ENCODE assay signal across 29 cellular contexts in the genomic region with DNA sequence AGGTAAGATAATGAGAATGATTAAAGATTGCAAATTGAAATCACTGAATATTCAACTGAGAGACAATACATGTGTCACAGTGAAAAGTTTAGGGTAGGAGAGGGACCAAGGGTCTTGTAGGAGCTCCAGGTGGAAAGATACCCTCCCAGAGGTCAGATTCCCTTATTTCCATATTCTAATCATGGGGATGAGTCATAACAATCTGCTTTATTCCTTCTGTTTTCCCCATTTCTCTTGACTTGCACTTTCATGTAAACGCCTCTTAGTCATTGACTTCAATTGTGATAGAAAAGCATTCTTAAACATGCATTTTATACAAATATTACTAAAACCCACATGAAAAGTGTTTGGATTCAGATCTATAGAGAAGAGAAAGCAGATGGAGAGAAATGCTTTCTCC.
DNase-seq lines count a peak whose midpoint lies in the region; ATAC-seq, FAIRE-seq and TF ChIP-seq lines count a peak whose summit lies in the region.
"Had no signal": no experiment of that assay in that cellular context is flagged by ENCODE, and none has a peak within 500 bp of the region (broad histone marks: within the 10 kb centered on the region; RNA-seq: fewer than 3 reads in every experiment).

No MANE protein-coding gene starts in this region.

- H3K4me1 ChIP-seq in H1 (replicated peaks in 1 of 4; ENCODE audit: control insufficient read depth in 3 of 4, insufficient read depth in 4 of 4, low read length in 3 of 4) (peaks cover 0 to 9% (median 3%) of the 10 kb centered on the region in 4 experiments; a peak in 3 of 7 replicates), small intestine (ENCODE audit: control insufficient read depth in 2 of 2, insufficient read depth in 1 of 2, low read depth in 1 of 2, low read length in 1 of 2) (no peaks in the 10 kb centered on the region), PC-3 (ENCODE audit: insufficient read depth, low read length) (no peaks in the 10 kb centered on the region)

- H3K4me3 Mint-ChIP-seq in nephron, result no peak overlapping the region
- H3K4me3 Mint-ChIP-seq: activated CD8-positive, alpha-beta memory T cell treated with anti-CD3 and anti-CD28 coated beads, Interleukin-2, amount 10 ng/mL, durations not matched to agents 7 days and 5 days; activated naive CD8-positive, alpha-beta T cell treated with anti-CD3 and anti-CD28 coated beads, Interleukin-2, amount 50 U/mL, for 24 hours; CD14-positive monocyte; central memory CD8-positive, alpha-beta T cell; naive B cell; stimulated activated naive B cell treated with anti-CD40 and anti-IgM and Interleukin-4, amounts not matched to agents 10 μg/mL and 1 μg/mL and 100 μg/mL, for 72 hours; T-helper 1 cell treated with Interleukin-12 subunit alpha and Interleukin-12 subunit beta and Interleukin-4 antibody, amounts not matched to agents 30 μg/mL and 1 μg/mL, for 36 hours had no signal

- no peak overlapping the region for H4K8ac ChIP-seq in H1 (ENCODE audit: extremely low read depth, insufficient read depth, low read length)

- H4K5ac ChIP-seq in H1 (ENCODE audit: insufficient read length, low read depth, low read length), result no peak overlapping the region

- no peak overlapping the region for H3K9ac ChIP-seq in H1 (replicated peaks in 1 of 4; ENCODE audit: extremely low read depth in 1 of 4, low read depth in 3 of 4, low read length in 3 of 4)
- H3K9ac ChIP-seq in PC-3 (ENCODE audit: low read length), result no peak overlapping the region

- no peak for FAIRE-seq in H1 (lab: Jason Lieb, UNC)
- no peak for FAIRE-seq in small intestine (lab: Jason Lieb, UNC)
- FAIRE-seq: kidney had no signal

- H3K14ac ChIP-seq in H1 (ENCODE audit: insufficient read length), result no peak overlapping the region

- H3K9me3 Mint-ChIP-seq in nephron, result no peaks in the 10 kb centered on the region
- H3K9me3 Mint-ChIP-seq: activated naive CD8-positive, alpha-beta T cell treated with anti-CD3 and anti-CD28 coated beads, Interleukin-2, amount 50 U/mL, for 24 hours; central memory CD8-positive, alpha-beta T cell; naive B cell; stimulated activated naive B cell treated with anti-CD40 and anti-IgM and Interleukin-4, amounts not matched to agents 10 μg/mL and 1 μg/mL and 100 μg/mL, for 72 hours; T-helper 1 cell treated with Interleukin-12 subunit alpha and Interleukin-12 subunit beta and Interleukin-4 antibody, amounts not matched to agents 30 μg/mL and 1 μg/mL, for 36 hours had no signal

- H3K27me3 ChIP-seq in H1 (replicated peaks in 1 of 4; ENCODE audit: control insufficient read depth in 3 of 4, extremely low read depth in 1 of 4, insufficient read depth in 3 of 4, low read length in 3 of 4), result no peaks in the 10 kb centered on the region
- no peaks in the 10 kb centered on the region for H3K27me3 ChIP-seq in small intestine (ENCODE audit: control insufficient read depth in 2 of 2, insufficient read depth in 2 of 2, low read length in 2 of 2)
- H3K27me3 ChIP-seq in PC-3 (ENCODE audit: low read length), result peaks cover 72% of the 10 kb centered on the region
- H3K27me3 ChIP-seq: body of pancreas, upper lobe of left lung had no signal

- no peak overlapping the region for H2BK5ac ChIP-seq in H1 (ENCODE audit: low read depth, low read length)

- no TSS peak for BruUV-seq in PC-3 (replicated peaks; lab: Mats Ljungman, UMichigan)

- no peak overlapping the region for H2BK15ac ChIP-seq in H1 (ENCODE audit: low read length)

- H3K27ac ChIP-seq in H1 (ENCODE audit: low read depth, low read length), result no peak overlapping the region
- H3K27ac ChIP-seq in small intestine (ENCODE audit: low read depth in 1 of 2, low read length in 1 of 2), result no peak overlapping the region
- H3K27ac ChIP-seq in PC-3 (ENCODE audit: low read length), result no peak overlapping the region
- H3K27ac ChIP-seq: 22Rv1, upper lobe of left lung had no signal

- H3K4me3 ChIP-seq in H1 (ENCODE audit: extremely low read depth in 1 of 4, insufficient read depth in 2 of 4, low read depth in 3 of 4, low read length in 4 of 4), result no peak overlapping the region
- H3K4me3 ChIP-seq in small intestine (ENCODE audit: low read depth in 1 of 2, low read length in 2 of 2), result no peak overlapping the region
- H3K4me3 ChIP-seq in PC-3 (ENCODE audit: low read length), result no peak overlapping the region
- H3K4me3 ChIP-seq: body of pancreas, upper lobe of left lung had no signal

- no peaks in the 10 kb centered on the region for H3K27me3 Mint-ChIP-seq in nephron (ENCODE audit: low read depth)
- H3K27me3 Mint-ChIP-seq: activated CD8-positive, alpha-beta memory T cell treated with anti-CD3 and anti-CD28 coated beads, Interleukin-2, amount 10 ng/mL, durations not matched to agents 7 days and 5 days; activated naive CD8-positive, alpha-beta T cell treated with anti-CD3 and anti-CD28 coated beads, Interleukin-2, amount 50 U/mL, for 24 hours; naive B cell; stimulated activated naive B cell treated with anti-CD40 and anti-IgM and Interleukin-4, amounts not matched to agents 10 μg/mL and 1 μg/mL and 100 μg/mL, for 72 hours had no signal

- peaks cover 47% of the 10 kb centered on the region for H3K4me1 Mint-ChIP-seq in nephron
- H3K4me1 Mint-ChIP-seq: activated CD8-positive, alpha-beta memory T cell treated with anti-CD3 and anti-CD28 coated beads, Interleukin-2, amount 10 ng/mL, durations not matched to agents 7 days and 5 days; activated naive CD8-positive, alpha-beta T cell treated with anti-CD3 and anti-CD28 coated beads, Interleukin-2, amount 50 U/mL, for 24 hours; central memory CD8-positive, alpha-beta T cell; naive B cell; stimulated activated naive B cell treated with anti-CD40 and anti-IgM and Interleukin-4, amounts not matched to agents 10 μg/mL and 1 μg/mL and 100 μg/mL, for 72 hours had no signal

- H2BK20ac ChIP-seq in H1 (ENCODE audit: low read length), result no peak overlapping the region

- peak overlapping the region in 2 of 3 experiments; percentile 1 to 12 for H3K27ac Mint-ChIP-seq in nephron
- H3K27ac Mint-ChIP-seq: activated CD8-positive, alpha-beta memory T cell treated with anti-CD3 and anti-CD28 coated beads, Interleukin-2, amount 10 ng/mL, durations not matched to agents 7 days and 5 days; activated naive CD8-positive, alpha-beta T cell treated with anti-CD3 and anti-CD28 coated beads, Interleukin-2, amount 50 U/mL, for 24 hours; naive B cell; stimulated activated naive B cell treated with anti-CD40 and anti-IgM and Interleukin-4, amounts not matched to agents 10 μg/mL and 1 μg/mL and 100 μg/mL, for 72 hours; T-helper 1 cell treated with Interleukin-12 subunit alpha and Interleukin-12 subunit beta and Interleukin-4 antibody, amounts not matched to agents 30 μg/mL and 1 μg/mL, for 36 hours had no signal

- no peak overlapping the region for H3K23ac ChIP-seq in H1 (ENCODE audit: insufficient read length)

- POLR2A ChIA-PET in H1 (lab: Charles Lee; ENCODE audit: partially characterized antibody) (no interaction called here), PC-3 (lab: Charles Lee; ENCODE audit: unreplicated experiment) (no interaction called here)

- no peak for TF ChIP-seq RAD21 in H1 (IDR thresholded peaks at IDR 0.05 in 1 of 2, conservative IDR thresholded peaks at IDR 0.05 in 1 of 2; ENCODE audit: low read depth in 2 of 2, low read length in 2 of 2)

- H2AK5ac ChIP-seq in H1 (ENCODE audit: low read depth, low read length), result no peak overlapping the region

- H3F3A ChIP-seq in PC-3 (ENCODE audit: low read length, unreplicated experiment), result no peaks in the 10 kb centered on the region

- CTCF ChIA-PET in H1 (lab: Charles Lee; ENCODE audit: partially characterized antibody) (interaction anchor here (1.0 to 1.4 kb wide), 2 partner anchors 68 to 307 kb away, joined by 3 to 5 read pairs; no protein-coding TSS in a partner anchor), PC-3 (lab: Charles Lee) (no interaction called here)

- no peaks in the 10 kb centered on the region; the same call in 1 of the 2 replicates for H3K23me2 ChIP-seq in H1 (ENCODE audit: low read depth, low read length)

- H2AFZ ChIP-seq in H1 (ENCODE audit: low read length) (no peak overlapping the region), PC-3 (ENCODE audit: low read length) (no peak overlapping the region)

- H3K79me2 ChIP-seq in H1 (ENCODE audit: control insufficient read depth in 1 of 2, insufficient read depth in 2 of 2, low read length in 2 of 2) (no peaks in the 10 kb centered on the region), PC-3 (ENCODE audit: low read length) (no peaks in the 10 kb centered on the region)

- H3K56ac ChIP-seq in H1 (replicated peaks; ENCODE audit: insufficient read length, low read depth, low read length), result no peak overlapping the region

- peaks cover 0 to 2% of the 10 kb centered on the region in 2 experiments for H4K20me1 ChIP-seq in H1 (replicated peaks in 1 of 2; ENCODE audit: control insufficient read depth in 1 of 2, insufficient read depth in 2 of 2, low read length in 2 of 2)
- no peaks in the 10 kb centered on the region for H4K20me1 ChIP-seq in PC-3 (ENCODE audit: low read length)

- ATAC-seq in PC-3, result no peak
- no peak for ATAC-seq in GM21717 (IDR thresholded peaks at IDR 0.05; ENCODE audit: unreplicated experiment)
- ATAC-seq in HG03196 (IDR thresholded peaks at IDR 0.05; ENCODE audit: unreplicated experiment), result no peak
- ATAC-seq: activated CD8-positive, alpha-beta memory T cell treated with anti-CD3 and anti-CD28 coated beads, Interleukin-2, amount 10 ng/mL, durations not matched to agents 7 days and 5 days; activated naive CD8-positive, alpha-beta T cell treated with anti-CD3 and anti-CD28 coated beads, Interleukin-2, amount 50 U/mL, for 24 hours; body of pancreas; SK-N-SH treated with all-trans-retinoic acid at 6 μM for 48 hours; stimulated activated naive B cell treated with anti-CD40 and anti-IgM and Interleukin-4, amounts not matched to agents 10 μg/mL and 1 μg/mL and 100 μg/mL, for 72 hours had no signal

- 89% methylated on average over 1 of the region's 1 CpG; no CpG with 5 or more reads in 1 of the 2 experiments for WGBS in H1 (ENCODE audit: extremely low coverage in 1 of 2, insufficient coverage in 1 of 2, insufficient read length in 1 of 2, insufficient replicate concordance in 2 of 2, low coverage in 1 of 2, low lambda C conversion rate in 2 of 2, missing lambda C conversion rate in 1 of 2), 2 experiments
- 79 to 88% (median 82%) methylated on average over 1 of the region's 1 CpG for WGBS in small intestine, 3 donors

- DNase-seq in DMS 273 (lab: John Stamatoyannopoulos, UW; ENCODE audit: unreplicated experiment), result peak; percentile 6
- no peak for DNase-seq in DMS 273 treated with DMSO at 0.1 percent for 48 hours (lab: John Stamatoyannopoulos, UW)
- DNase-seq in H1 (ENCODE audit: low read depth in 1 of 2, low spot score in 2 of 2), result no peak
- no peak for DNase-seq in small intestine
- DNase-seq in PC-3, result no peak
- DNase-seq: activated CD8-positive, alpha-beta memory T cell treated with anti-CD3 and anti-CD28 coated beads, Interleukin-2, amount 10 ng/mL, durations not matched to agents 7 days and 5 days; activated naive CD8-positive, alpha-beta T cell treated with anti-CD3 and anti-CD28 coated beads, Interleukin-2, amount 50 U/mL, for 24 hours; activated T-cell treated with anti-CD3 and anti-CD28 coated beads, Interleukin-2, amount 50 U/mL, for 48 hours; body of pancreas; dermis blood vessel endothelial cell; DND-41; GF-D8; kidney; naive B cell; NCI-H1417 treated with DMSO at 0.1 percent for 48 hours; NCI-H2029 treated with DMSO at 0.1 percent for 48 hours; NCI-H524; occipital lobe; stimulated activated naive B cell treated with anti-CD40 and anti-IgM and Interleukin-4, amounts not matched to agents 10 μg/mL and 1 μg/mL and 100 μg/mL, for 72 hours; substantia nigra; upper lobe of left lung had no signal

- H3K4ac ChIP-seq in H1 (replicated peaks; ENCODE audit: insufficient read length, low read depth, low read length), result no peak overlapping the region

- no peak for TF ChIP-seq EP300 in H1 (IDR thresholded peaks at IDR 0.05; ENCODE audit: borderline replicate concordance in 1 of 2, low read depth in 2 of 2, low read length in 2 of 2)

- H3K79me1 ChIP-seq in H1 (ENCODE audit: low read depth, low read length), result no peaks in the 10 kb centered on the region

- no peak overlapping the region for H3K18ac ChIP-seq in H1 (ENCODE audit: extremely low read depth, low read length)

- no peak for TF ChIP-seq POLR2A in H1 (IDR thresholded peaks at IDR 0.05; ENCODE audit: control extremely low read depth in 1 of 2, low read depth in 2 of 2, low read length in 2 of 2)

- H4K91ac ChIP-seq in H1 (replicated peaks; ENCODE audit: insufficient read length, low read length), result no peak overlapping the region

- no peaks in the 10 kb centered on the region for H3K9me2 ChIP-seq in PC-3 (replicated peaks; ENCODE audit: low read length)

- H3K9me3 ChIP-seq in H1 (ENCODE audit: insufficient read depth in 2 of 2, low read depth in 1 of 2, low read length in 1 of 2) (no peaks in the 10 kb centered on the region), small intestine (ENCODE audit: control insufficient read depth, low read depth) (no peaks in the 10 kb centered on the region), PC-3 (ENCODE audit: low read length) (no peaks in the 10 kb centered on the region)
- H3K9me3 ChIP-seq: body of pancreas, upper lobe of left lung had no signal

- H3K36me3 Mint-ChIP-seq in nephron (ENCODE audit: low read depth), result peaks cover 58% of the 10 kb centered on the region
- H3K36me3 Mint-ChIP-seq: activated CD8-positive, alpha-beta memory T cell treated with anti-CD3 and anti-CD28 coated beads, Interleukin-2, amount 10 ng/mL, durations not matched to agents 7 days and 5 days; naive B cell; stimulated activated naive B cell treated with anti-CD40 and anti-IgM and Interleukin-4, amounts not matched to agents 10 μg/mL and 1 μg/mL and 100 μg/mL, for 72 hours had no signal

- intact Hi-C loops in PC-3 (cut with micrococcal nuclease), result no loop called here

- H3K36me3 ChIP-seq in H1 (ENCODE audit: control insufficient read depth in 2 of 4, insufficient read depth in 4 of 4, low read length in 3 of 4) (peaks cover 17 to 83% (median 56%) of the 10 kb centered on the region in 4 experiments), small intestine (ENCODE audit: control insufficient read depth in 2 of 2, insufficient read depth in 2 of 2, low read length in 2 of 2) (peaks cover 0 to 3% of the 10 kb centered on the region in 2 donors), PC-3 (ENCODE audit: low read depth, low read length) (no peaks in the 10 kb centered on the region)

- TF ChIP-seq CTCF in H1 (IDR thresholded peaks at IDR 0.05; ENCODE audit: control extremely low read depth in 1 of 3, insufficient read depth in 1 of 3, low read depth in 1 of 3, low read length in 3 of 3) (no peak), nephron (IDR thresholded peaks at IDR 0.05; ENCODE audit: unreplicated experiment in 3 of 3) (no peak), PC-3 (conservative IDR thresholded peaks at IDR 0.05; ENCODE audit: low read depth, low read length) (no peak)

- H2BK12ac ChIP-seq in H1 (ENCODE audit: low read depth, low read length), result no peak overlapping the region

- H3K4me2 ChIP-seq in H1 (ENCODE audit: insufficient read depth in 1 of 2, low read depth in 2 of 2, low read length in 2 of 2), result no peak overlapping the region
- no peak overlapping the region for H3K4me2 ChIP-seq in PC-3 (ENCODE audit: low read length)

- H2BK120ac ChIP-seq in H1 (replicated peaks; ENCODE audit: low read depth, low read length), result no peak overlapping the region
